In the genomic region with DNA sequence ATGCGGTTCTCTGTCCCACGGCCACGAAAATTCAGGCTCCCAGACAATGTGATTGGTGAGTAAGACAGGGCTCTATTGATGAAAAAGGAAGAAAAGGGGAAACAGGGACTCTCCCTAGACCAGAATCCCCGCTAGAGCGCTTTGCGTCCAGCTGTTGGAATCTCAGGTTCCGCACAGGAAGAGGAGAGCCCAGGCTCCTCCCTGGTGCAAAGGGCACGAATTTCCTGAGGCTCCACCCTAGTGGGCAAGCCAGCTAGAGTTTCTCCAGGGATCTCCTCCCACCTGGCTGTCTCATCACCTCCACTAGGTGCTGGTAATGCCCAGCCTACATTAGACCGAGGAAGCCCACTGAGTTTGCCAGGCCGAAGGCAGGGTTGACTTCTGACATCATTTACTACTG, we compare ENCODE assay signal across 21 cellular contexts.
"Had no signal": no experiment of that assay in that cellular context is flagged by ENCODE, and none has a peak within 500 bp of the region (broad histone marks: within the 10 kb centered on the region; RNA-seq: fewer than 3 reads in every experiment).

No MANE protein-coding gene starts in this region.

- H3K4me1 ChIP-seq: lower lobe of right lung, parathyroid adenoma, tibial artery, upper lobe of right lung, vagina had no signal

- H3K4me2 ChIP-seq: hepatocyte had no signal

- H3K79me2 ChIP-seq: hepatocyte, parathyroid adenoma had no signal

- H2AFZ ChIP-seq: hepatocyte, parathyroid adenoma had no signal

- H3K9ac ChIP-seq: parathyroid adenoma had no signal

- H3K4me3 Mint-ChIP-seq: memory B cell, mesothelial cell of epicardium, natural killer cell, neural crest cell had no signal

- H3K27me3 ChIP-seq: hepatocyte, tibial artery, upper lobe of right lung, vagina had no signal

- ATAC-seq: left cardiac atrium, lower lobe of right lung, natural killer cell, sciatic nerve, upper lobe of right lung had no signal

- DNase-seq: cortex of kidney; dorsolateral prefrontal cortex; effector CD8-positive, alpha-beta T cell; foreskin melanocyte; head of caudate nucleus; kidney; left cardiac atrium; left ventricle myocardium inferior; lower lobe of right lung; natural killer cell; stimulated activated naive CD4-positive, alpha-beta T cell treated with Interleukin-2 at 50 U/mL for 16 hours; tibial artery; upper lobe of right lung had no signal

- H3K36me3 ChIP-seq: left ventricle myocardium inferior, lower lobe of right lung, prostate gland, tibial artery, upper lobe of right lung, vagina had no signal

- H3K9me3 Mint-ChIP-seq: memory B cell, mesothelial cell of epicardium, natural killer cell, neural crest cell had no signal

- H3K9me3 ChIP-seq: left ventricle myocardium inferior, lower lobe of right lung, prostate gland, tibial artery, upper lobe of right lung, vagina had no signal

- FAIRE-seq: kidney had no signal

- H3K27ac Mint-ChIP-seq: memory B cell, natural killer cell had no signal

- H3K36me3 Mint-ChIP-seq: memory B cell, mesothelial cell of epicardium, natural killer cell had no signal

- H3K27ac ChIP-seq: dorsolateral prefrontal cortex, hepatocyte, left ventricle myocardium inferior, lower lobe of right lung, parathyroid adenoma, prostate gland, tibial artery, upper lobe of right lung, vagina had no signal

- H3K4me1 Mint-ChIP-seq: memory B cell, natural killer cell had no signal

- H3K4me3 ChIP-seq: dorsolateral prefrontal cortex, hepatocyte, left ventricle myocardium inferior, lower lobe of right lung, prostate gland, tibial artery, upper lobe of right lung, vagina had no signal
